ENCODE assay signal across 1 cellular context in the genomic region with DNA sequence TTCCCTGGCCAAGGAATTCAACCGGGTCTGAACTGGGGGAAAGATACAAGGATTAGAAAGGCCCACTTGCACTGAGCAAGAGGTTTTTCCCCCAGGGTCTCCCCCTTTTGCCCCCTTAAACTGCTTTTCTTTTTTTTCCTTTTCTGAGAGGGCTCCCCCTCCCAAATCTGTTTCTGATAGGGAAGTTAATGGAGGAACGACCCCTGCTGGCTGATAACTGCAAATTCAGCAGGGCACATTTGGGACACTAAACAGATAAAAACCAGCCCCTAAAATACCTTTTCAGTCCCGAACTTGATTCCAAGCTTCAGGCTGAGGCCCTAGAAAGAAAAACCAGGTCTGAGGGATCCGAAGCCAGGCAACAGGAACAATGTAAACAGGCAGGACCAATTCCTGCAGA.
TF ChIP-seq lines count a peak whose summit lies in the region.

No MANE protein-coding gene starts in this region.

TF ChIP-seq in SK-N-SH treated with all-trans-retinoic acid at 6 μM for 48 hours, 23 proteins besides CTCF, POLR2A, EP300 and RAD21 (continued from another document):
- TF ChIP-seq TSHZ2 (CRISPR knock-in tag; IDR thresholded peaks at IDR 0.05) (no peak), CSDC2 (CRISPR knock-in tag; IDR thresholded peaks at IDR 0.05) (no peak), ZNF8 (CRISPR knock-in tag; IDR thresholded peaks at IDR 0.05) (no peak), ZFP30 (CRISPR knock-in tag; IDR thresholded peaks at IDR 0.05) (no peak), PPARA (CRISPR knock-in tag; IDR thresholded peaks at IDR 0.05; ENCODE audit: borderline replicate concordance) (no peak), PATZ1 (CRISPR knock-in tag; IDR thresholded peaks at IDR 0.05; ENCODE audit: borderline replicate concordance) (no peak)
